ENCODE assay signal across 9 cellular contexts in the genomic region with DNA sequence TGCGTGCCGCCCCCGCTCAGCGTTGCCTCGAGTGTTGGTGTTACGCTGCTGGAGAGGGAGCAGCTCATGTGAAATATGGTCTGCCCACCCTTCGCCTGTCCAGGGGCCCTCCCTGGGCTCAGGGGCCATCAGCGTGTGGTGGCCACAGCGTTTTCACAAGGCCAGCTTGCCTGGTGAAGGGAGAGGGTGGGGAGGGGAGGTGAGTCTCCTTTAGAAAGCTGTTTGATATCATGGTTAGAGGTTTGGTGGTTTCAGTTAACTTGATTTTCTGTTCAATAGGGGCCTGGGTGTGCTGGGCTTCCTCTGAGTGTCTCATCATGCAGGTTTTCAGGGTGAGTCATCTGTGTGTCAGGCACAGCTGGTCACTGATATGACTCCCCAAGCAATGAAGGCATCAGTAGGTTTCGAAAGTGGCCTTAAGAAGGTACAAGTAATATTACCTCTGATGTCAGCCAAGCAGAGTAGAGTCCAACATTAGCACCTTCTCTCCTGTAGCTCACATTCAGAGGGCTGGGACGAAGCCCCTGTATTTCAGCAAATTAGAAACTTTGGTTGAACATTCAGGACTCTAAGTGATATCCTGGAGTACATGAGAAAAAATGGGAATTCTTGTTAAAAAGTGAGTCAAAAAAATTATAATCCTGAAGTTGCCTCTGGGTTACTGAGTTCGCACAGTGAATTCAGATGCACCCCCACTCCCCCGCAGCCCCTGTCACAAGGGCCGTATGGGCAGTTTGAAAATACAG.
DNase-seq lines count a peak whose midpoint lies in the region; ATAC-seq, FAIRE-seq and TF ChIP-seq lines count a peak whose summit lies in the region.
"Had no signal": no experiment of that assay in that cellular context is flagged by ENCODE, and none has a peak within 500 bp of the region (broad histone marks: within the 10 kb centered on the region; RNA-seq: fewer than 3 reads in every experiment).

No MANE protein-coding gene starts in this region.

- intact Hi-C loops in HepG2 (cut with micrococcal nuclease; ENCODE audit: unreplicated experiment) = loop anchor here (1.0 to 5.0 kb wide), 2 partner anchors 71 to 138 kb away; no protein-coding TSS in a partner anchor

- H4K20me1 ChIP-seq in HepG2 (ENCODE audit: insufficient read depth, low read length) = no peaks in the 10 kb centered on the region

- H3K27ac ChIP-seq in HepG2 (ENCODE audit: extremely low read length, insufficient read depth, low read length) = peak overlapping the region; percentile 95
- H3K27ac ChIP-seq: SK-N-MC had no signal

- 0 out of 4 replicates have a peak, but pooled peaks of 1 of the 2 experiments have one; percentile 29 for TF ChIP-seq POLR2A in HepG2 (IDR thresholded peaks at IDR 0.05; ENCODE audit: insufficient read depth in 1 of 2, low read depth in 2 of 2, low read length in 2 of 2)

- no peak overlapping the region for H2AFZ ChIP-seq in HepG2 (ENCODE audit: low read length)

- H3K36me3 ChIP-seq in HepG2 (replicated peaks in 1 of 2; ENCODE audit: control insufficient read depth in 1 of 2, insufficient read depth in 2 of 2, low read length in 2 of 2) = peaks cover 2 to 8% of the 10 kb centered on the region in 2 experiments; a peak in 2 of 5 replicates

- peaks cover 65% of the 10 kb centered on the region for H3K4me1 ChIP-seq in HepG2 (ENCODE audit: insufficient read depth, low read length)

- in situ Hi-C loops in HepG2 (cut with HindIII; ENCODE audit: extremely low pct_ligation_motif_present, low pct_unique_long_range_greater_than_20kb) = no loop called here

- H3K79me2 ChIP-seq in HepG2 (ENCODE audit: insufficient read depth, low read length) = peaks cover 2% of the 10 kb centered on the region

- peaks cover 25% of the 10 kb centered on the region for H3K36me3 Mint-ChIP-seq in activated naive CD8-positive, alpha-beta T cell treated with anti-CD3 and anti-CD28 coated beads, Interleukin-2, amount 50 U/mL, for 24 hours (ENCODE audit: low read depth)

- DNase-seq in GM03348 (ENCODE audit: low spot score) (peak; percentile 85), HS-5 (ENCODE audit: low read depth) (peak; percentile 94), HepG2 (ENCODE audit: low spot score) (peak; percentile 84), NCI-H1694 (lab: John Stamatoyannopoulos, UW) (no peak), NCI-H1105 treated with DMSO at 0.1 percent for 48 hours (lab: John Stamatoyannopoulos, UW) (no peak)
- DNase-seq in activated naive CD8-positive, alpha-beta T cell treated with anti-CD3 and anti-CD28 coated beads, Interleukin-2, amount 50 U/mL, for 24 hours = peak; percentile 34

- peak; percentile 64 for FAIRE-seq in HepG2 (lab: Jason Lieb, UNC)

- H3K4me3 ChIP-seq in HepG2 (replicated peaks in 1 of 3; ENCODE audit: insufficient read depth in 1 of 3, low read depth in 2 of 3, low read length in 3 of 3) = peak overlapping the region; percentile 44 to 67 (median 47)
- H3K4me3 ChIP-seq: SK-N-MC had no signal

- TF ChIP-seq CTCF in HepG2 (CRISPR knock-in tag; IDR thresholded peaks at IDR 0.05) = no peak

- WGBS in HepG2 (ENCODE audit: low lambda C conversion rate) = 16% methylated on average over 12 of the region's 14 CpGs

- H3K4me2 ChIP-seq in HepG2 (ENCODE audit: low read depth, low read length) = peak overlapping the region; percentile 87

- TF ChIP-seq EP300 in HepG2 (IDR thresholded peaks at IDR 0.05; ENCODE audit: low read depth in 2 of 2, low read length in 2 of 2) (no peak), HepG2 (CRISPR knock-in tag; IDR thresholded peaks at IDR 0.05; ENCODE audit: borderline replicate concordance) (no peak)

- no peaks in the 10 kb centered on the region for H3K27me3 ChIP-seq in HepG2 (ENCODE audit: control insufficient read depth in 1 of 2, insufficient read depth in 2 of 2, low read length in 2 of 2)

- peaks cover 31% of the 10 kb centered on the region for H3K4me1 Mint-ChIP-seq in activated naive CD8-positive, alpha-beta T cell treated with anti-CD3 and anti-CD28 coated beads, Interleukin-2, amount 50 U/mL, for 24 hours

- TF ChIP-seq RAD21 in HepG2 (CRISPR knock-in tag; IDR thresholded peaks at IDR 0.05) = no peak

- peak overlapping the region; percentile 79 for H3K9ac ChIP-seq in HepG2 (ENCODE audit: insufficient read depth, low read depth, low read length)

- POLR2A ChIA-PET in HepG2 (lab: Yijun Ruan, JAX) = interaction anchor here (0.8 to 1.4 kb wide), 8 partner anchors 16 to 176 kb away, joined by 3 to 5 read pairs (median 3); no protein-coding TSS in a partner anchor

- H3K27me3 Mint-ChIP-seq in activated naive CD8-positive, alpha-beta T cell treated with anti-CD3 and anti-CD28 coated beads, Interleukin-2, amount 50 U/mL, for 24 hours = no peaks in the 10 kb centered on the region

- H3K27ac Mint-ChIP-seq in activated naive CD8-positive, alpha-beta T cell treated with anti-CD3 and anti-CD28 coated beads, Interleukin-2, amount 50 U/mL, for 24 hours = peak overlapping the region; percentile 74

- TSS peak; percentile 95 for BruUV-seq in HepG2 (replicated peaks; lab: Mats Ljungman, UMichigan)

- no peak overlapping the region for H3K4me3 Mint-ChIP-seq in activated naive CD8-positive, alpha-beta T cell treated with anti-CD3 and anti-CD28 coated beads, Interleukin-2, amount 50 U/mL, for 24 hours

- CTCF ChIA-PET in HepG2 (lab: Yijun Ruan, JAX; ENCODE audit: low intra/inter-chr PET ratio, low total read pairs) = no interaction called here

- peak; percentile 99 for ATAC-seq in activated naive CD8-positive, alpha-beta T cell treated with anti-CD3 and anti-CD28 coated beads, Interleukin-2, amount 50 U/mL, for 24 hours
- ATAC-seq in HepG2 (peak; percentile 69), GM21737 (IDR thresholded peaks at IDR 0.05; ENCODE audit: unreplicated experiment) (no peak), HG03457 (IDR thresholded peaks at IDR 0.05; ENCODE audit: unreplicated experiment) (no peak)

- H3K9me3 ChIP-seq in HepG2 (ENCODE audit: low read length) = no peaks in the 10 kb centered on the region

- no peaks in the 10 kb centered on the region for H3K9me3 Mint-ChIP-seq in activated naive CD8-positive, alpha-beta T cell treated with anti-CD3 and anti-CD28 coated beads, Interleukin-2, amount 50 U/mL, for 24 hours

TF ChIP-seq in HepG2, 621 proteins besides CTCF, POLR2A, EP300 and RAD21 (continues in another document):
- 0 out of 2 replicates have a peak, but pooled peaks have one; percentile 19 for TF ChIP-seq CREB1 (IDR thresholded peaks at IDR 0.05)
- TF ChIP-seq CREB1 (CRISPR knock-in tag; IDR thresholded peaks at IDR 0.05) = no peak
- peak; percentile 55; the same call in 1 of the 2 replicates for TF ChIP-seq SALL1 (CRISPR knock-in tag; IDR thresholded peaks at IDR 0.05)
- no peak for TF ChIP-seq ATRX (CRISPR knock-in tag; IDR thresholded peaks at IDR 0.05; ENCODE audit: borderline replicate concordance)
- TF ChIP-seq ZNF546 (CRISPR knock-in tag; conservative IDR thresholded peaks at IDR 0.05) = 0 out of 2 replicates have a peak, but pooled peaks have one; percentile 23
- no peak for TF ChIP-seq MIXL1 (CRISPR knock-in tag; IDR thresholded peaks at IDR 0.05)
- TF ChIP-seq ZKSCAN5 (CRISPR knock-in tag; IDR thresholded peaks at IDR 0.05) = no peak
- TF ChIP-seq, protein P1, sequence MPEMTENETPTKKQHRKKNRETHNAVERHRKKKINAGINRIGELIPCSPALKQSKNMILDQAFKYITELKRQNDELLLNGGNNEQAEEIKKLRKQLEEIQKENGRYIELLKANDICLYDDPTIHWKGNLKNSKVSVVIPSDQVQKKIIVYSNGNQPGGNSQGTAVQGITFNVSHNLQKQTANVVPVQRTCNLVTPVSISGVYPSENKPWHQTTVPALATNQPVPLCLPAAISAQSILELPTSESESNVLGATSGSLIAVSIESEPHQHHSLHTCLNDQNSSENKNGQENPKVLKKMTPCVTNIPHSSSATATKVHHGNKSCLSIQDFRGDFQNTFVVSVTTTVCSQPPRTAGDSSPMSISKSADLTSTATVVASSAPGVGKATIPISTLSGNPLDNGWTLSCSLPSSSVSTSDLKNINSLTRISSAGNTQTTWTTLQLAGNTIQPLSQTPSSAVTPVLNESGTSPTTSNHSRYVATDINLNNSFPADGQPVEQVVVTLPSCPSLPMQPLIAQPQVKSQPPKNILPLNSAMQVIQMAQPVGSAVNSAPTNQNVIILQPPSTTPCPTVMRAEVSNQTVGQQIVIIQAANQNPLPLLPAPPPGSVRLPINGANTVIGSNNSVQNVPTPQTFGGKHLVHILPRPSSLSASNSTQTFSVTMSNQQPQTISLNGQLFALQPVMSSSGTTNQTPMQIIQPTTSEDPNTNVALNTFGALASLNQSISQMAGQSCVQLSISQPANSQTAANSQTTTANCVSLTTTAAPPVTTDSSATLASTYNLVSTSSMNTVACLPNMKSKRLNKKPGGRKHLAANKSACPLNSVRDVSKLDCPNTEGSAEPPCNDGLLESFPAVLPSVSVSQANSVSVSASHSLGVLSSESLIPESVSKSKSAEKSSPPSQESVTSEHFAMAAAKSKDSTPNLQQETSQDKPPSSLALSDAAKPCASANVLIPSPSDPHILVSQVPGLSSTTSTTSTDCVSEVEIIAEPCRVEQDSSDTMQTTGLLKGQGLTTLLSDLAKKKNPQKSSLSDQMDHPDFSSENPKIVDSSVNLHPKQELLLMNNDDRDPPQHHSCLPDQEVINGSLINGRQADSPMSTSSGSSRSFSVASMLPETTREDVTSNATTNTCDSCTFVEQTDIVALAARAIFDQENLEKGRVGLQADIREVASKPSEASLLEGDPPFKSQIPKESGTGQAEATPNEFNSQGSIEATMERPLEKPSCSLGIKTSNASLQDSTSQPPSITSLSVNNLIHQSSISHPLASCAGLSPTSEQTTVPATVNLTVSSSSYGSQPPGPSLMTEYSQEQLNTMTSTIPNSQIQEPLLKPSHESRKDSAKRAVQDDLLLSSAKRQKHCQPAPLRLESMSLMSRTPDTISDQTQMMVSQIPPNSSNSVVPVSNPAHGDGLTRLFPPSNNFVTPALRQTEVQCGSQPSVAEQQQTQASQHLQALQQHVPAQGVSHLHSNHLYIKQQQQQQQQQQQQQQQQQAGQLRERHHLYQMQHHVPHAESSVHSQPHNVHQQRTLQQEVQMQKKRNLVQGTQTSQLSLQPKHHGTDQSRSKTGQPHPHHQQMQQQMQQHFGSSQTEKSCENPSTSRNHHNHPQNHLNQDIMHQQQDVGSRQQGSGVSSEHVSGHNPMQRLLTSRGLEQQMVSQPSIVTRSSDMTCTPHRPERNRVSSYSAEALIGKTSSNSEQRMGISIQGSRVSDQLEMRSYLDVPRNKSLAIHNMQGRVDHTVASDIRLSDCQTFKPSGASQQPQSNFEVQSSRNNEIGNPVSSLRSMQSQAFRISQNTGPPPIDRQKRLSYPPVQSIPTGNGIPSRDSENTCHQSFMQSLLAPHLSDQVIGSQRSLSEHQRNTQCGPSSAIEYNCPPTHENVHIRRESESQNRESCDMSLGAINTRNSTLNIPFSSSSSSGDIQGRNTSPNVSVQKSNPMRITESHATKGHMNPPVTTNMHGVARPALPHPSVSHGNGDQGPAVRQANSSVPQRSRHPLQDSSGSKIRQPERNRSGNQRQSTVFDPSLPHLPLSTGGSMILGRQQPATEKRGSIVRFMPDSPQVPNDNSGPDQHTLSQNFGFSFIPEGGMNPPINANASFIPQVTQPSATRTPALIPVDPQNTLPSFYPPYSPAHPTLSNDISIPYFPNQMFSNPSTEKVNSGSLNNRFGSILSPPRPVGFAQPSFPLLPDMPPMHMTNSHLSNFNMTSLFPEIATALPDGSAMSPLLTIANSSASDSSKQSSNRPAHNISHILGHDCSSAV (CRISPR knock-in tag; IDR thresholded peaks at IDR 0.05; ENCODE audit: borderline replicate concordance) = no peak

Comparison
In these comparisons a context has a peak if more than half of its experiments do, and no peak if none do; other contexts are left out.
1. DNase-seq: peak in GM03348 (single experiment), HS-5 (single experiment), activated naive CD8-positive, alpha-beta T cell treated with anti-CD3 and anti-CD28 coated beads, Interleukin-2, amount 50 U/mL, for 24 hours (single experiment) and HepG2 (single experiment); none in NCI-H1694 (single experiment) and NCI-H1105 treated with DMSO at 0.1 percent for 48 hours (single experiment).
2. ATAC-seq: peak in activated naive CD8-positive, alpha-beta T cell treated with anti-CD3 and anti-CD28 coated beads, Interleukin-2, amount 50 U/mL, for 24 hours (single experiment) and HepG2 (single experiment); none in GM21737 (single experiment) and HG03457 (single experiment).